11 cellular contexts compared by ENCODE assay signal in genomic region chr3:59978979-59979378, GRCh38.
DNase-seq lines count a peak whose midpoint lies in the region; ATAC-seq and TF ChIP-seq lines count a peak whose summit lies in the region.
"Had no signal": no experiment of that assay in that cellular context is flagged by ENCODE, and none has a peak within 500 bp of the region (broad histone marks: within the 10 kb centered on the region; RNA-seq: fewer than 3 reads in every experiment).

No MANE protein-coding gene starts in this region.

- H3K4me3 ChIP-seq in CD8-positive, alpha-beta T cell (ENCODE audit: low read depth, low read length) = no peak overlapping the region

- H3K4me3 Mint-ChIP-seq in CD8-positive, alpha-beta T cell = no peak overlapping the region
- H3K4me3 Mint-ChIP-seq in activated T-cell treated with anti-CD3 and anti-CD28 coated beads, Interleukin-2, amount 50 U/mL, for 72 hours = peak overlapping the region; percentile 63 to 84
- H3K4me3 Mint-ChIP-seq: B cell had no signal

- DNase-seq in CD8-positive, alpha-beta T cell = peak in 1 of 7 experiments; percentile 45
- DNase-seq in activated T-cell treated with anti-CD3 and anti-CD28 coated beads, Interleukin-2, amount 50 U/mL, for 72 hours = peak; percentile 59 to 64
- DNase-seq in GM03348 (ENCODE audit: low spot score) (no peak), activated gamma-delta T cell (lab: John Stamatoyannopoulos, UW) (no peak), dedifferentiated amniotic fluid mesenchymal stem cell (ENCODE audit: extremely low spot score) (no peak), cardiac septum (ENCODE audit: low spot score) (no peak)
- DNase-seq: MV-4-11; NK-92 treated with Interleukin-12 subunit alpha and Interleukin-12 subunit beta, amount 100 ng/mL, for 24 hours had no signal

- no peak for TF ChIP-seq CTCF in CD8-positive, alpha-beta T cell (IDR thresholded peaks at IDR 0.05)

- no peaks in the 10 kb centered on the region for H3K9me3 ChIP-seq in CD8-positive, alpha-beta T cell (ENCODE audit: low read length)

- H3K36me3 ChIP-seq in CD8-positive, alpha-beta T cell (ENCODE audit: insufficient read depth, low read length) = no peaks in the 10 kb centered on the region

- intact Hi-C loops in CD8-positive, alpha-beta T cell (cut with DNase I, micrococcal nuclease) = loop anchor here in 1 of 2 experiments (1.0 kb wide), 1 partner anchor 9 kb away; no protein-coding TSS in a partner anchor
- intact Hi-C loops in cardiac septum (cut with DNase I) = no loop called here

- ATAC-seq in CD8-positive, alpha-beta T cell = peak; percentile 79
- ATAC-seq in GM19328 (IDR thresholded peaks at IDR 0.05; ENCODE audit: unreplicated experiment) = peak; percentile 77
- peak; percentile 75 for ATAC-seq in HG02981 (IDR thresholded peaks at IDR 0.05; ENCODE audit: unreplicated experiment)
- ATAC-seq in activated T-cell treated with anti-CD3 and anti-CD28 coated beads, Interleukin-2, amount 50 U/mL, for 72 hours (replicated peaks in 1 of 2) = peak; percentile 86 to 87

- H3K27ac Mint-ChIP-seq in CD8-positive, alpha-beta T cell = peak overlapping the region; percentile 45
- H3K27ac Mint-ChIP-seq in activated T-cell treated with anti-CD3 and anti-CD28 coated beads, Interleukin-2, amount 50 U/mL, for 72 hours = peak overlapping the region; percentile 97
- H3K27ac Mint-ChIP-seq: B cell had no signal

- no peak overlapping the region for H3K27ac ChIP-seq in CD8-positive, alpha-beta T cell (ENCODE audit: low read depth, low read length)

- peaks cover 32% of the 10 kb centered on the region for H3K4me1 ChIP-seq in CD8-positive, alpha-beta T cell (ENCODE audit: insufficient read depth, low read length)

- H3K9me3 Mint-ChIP-seq in CD8-positive, alpha-beta T cell = peaks cover under 1% of the 10 kb centered on the region
- H3K9me3 Mint-ChIP-seq in activated T-cell treated with anti-CD3 and anti-CD28 coated beads, Interleukin-2, amount 50 U/mL, for 72 hours = peaks cover under 1 to 3% of the 10 kb centered on the region in 2 donors

- no peaks in the 10 kb centered on the region for H3K27me3 ChIP-seq in CD8-positive, alpha-beta T cell (ENCODE audit: insufficient read depth, low read length)

- H3K36me3 Mint-ChIP-seq in CD8-positive, alpha-beta T cell = peaks cover under 1% of the 10 kb centered on the region
- peaks cover 0 to 10% of the 10 kb centered on the region in 2 donors for H3K36me3 Mint-ChIP-seq in activated T-cell treated with anti-CD3 and anti-CD28 coated beads, Interleukin-2, amount 50 U/mL, for 72 hours (ENCODE audit: insufficient read depth in 2 of 2)

- peaks cover 38% of the 10 kb centered on the region for H3K4me1 Mint-ChIP-seq in CD8-positive, alpha-beta T cell (ENCODE audit: low read depth)
- H3K4me1 Mint-ChIP-seq in activated T-cell treated with anti-CD3 and anti-CD28 coated beads, Interleukin-2, amount 50 U/mL, for 72 hours (ENCODE audit: low read depth) = peaks cover 51% of the 10 kb centered on the region

- CTCF ChIA-PET in CD8-positive, alpha-beta T cell (lab: Charles Lee) = interaction anchor here (1.1 kb wide), 1 partner anchor 20 kb away, joined by 3 read pairs; no protein-coding TSS in a partner anchor

- POLR2A ChIA-PET in CD8-positive, alpha-beta T cell (lab: Charles Lee) = no interaction called here

- H3K27me3 Mint-ChIP-seq in CD8-positive, alpha-beta T cell (ENCODE audit: low read depth) = no peaks in the 10 kb centered on the region
- no peaks in the 10 kb centered on the region for H3K27me3 Mint-ChIP-seq in activated T-cell treated with anti-CD3 and anti-CD28 coated beads, Interleukin-2, amount 50 U/mL, for 72 hours (ENCODE audit: low read depth)
- H3K27me3 Mint-ChIP-seq: B cell had no signal

Comparison
In these comparisons a context has a peak if more than half of its experiments do, and no peak if none do; other contexts are left out.
1. DNase-seq: peak in activated T-cell treated with anti-CD3 and anti-CD28 coated beads, Interleukin-2, amount 50 U/mL, for 72 hours (2 of 2); none in GM03348 (single experiment), activated gamma-delta T cell (single experiment), dedifferentiated amniotic fluid mesenchymal stem cell (single experiment) and cardiac septum (single experiment).
2. Peak in every context shown above with its lines, with median percentiles within 50 percentile points of each other: ATAC-seq.